ENCODE assay signal across 8 cellular contexts in genomic region chr16:72847187-72848044, GRCh38.
DNase-seq lines count a peak whose midpoint lies in the region; ATAC-seq, FAIRE-seq and TF ChIP-seq lines count a peak whose summit lies in the region.

No MANE protein-coding gene starts in this region.

- 52 to 78% (median 56%) methylated on average over 11 of the region's 11 CpGs for WGBS in psoas muscle, 3 donors

- FAIRE-seq in D721Med (lab: Jason Lieb, UNC) = no peak

- peak; percentile 61 for ATAC-seq in GM21390 (IDR thresholded peaks at IDR 0.05; ENCODE audit: unreplicated experiment)
- peak; percentile 83 for ATAC-seq in Panc1
- peak in 2 of 4 donors; percentile 37 to 40 for ATAC-seq in psoas muscle

- no peak overlapping the region for H2AFZ ChIP-seq in fibroblast of lung (ENCODE audit: low read length)

- H3K4me1 ChIP-seq in Panc1 (ENCODE audit: control insufficient read depth, insufficient read depth, low read length) (peaks cover 10% of the 10 kb centered on the region), fibroblast of lung (ENCODE audit: control insufficient read depth, extremely low read depth, insufficient read depth, low read length) (peaks cover 23% of the 10 kb centered on the region), psoas muscle (peaks cover 52% of the 10 kb centered on the region)

- no peak overlapping the region for H3K9ac ChIP-seq in fibroblast of lung (ENCODE audit: insufficient read depth, low read length)

- H3K9me3 ChIP-seq in Panc1 (ENCODE audit: control insufficient read depth, insufficient read depth, low read depth, low read length) (no peaks in the 10 kb centered on the region), fibroblast of lung (ENCODE audit: control insufficient read depth, insufficient read depth, low read depth, low read length) (no peaks in the 10 kb centered on the region), psoas muscle (no peaks in the 10 kb centered on the region)

- peaks cover 16% of the 10 kb centered on the region for H3K27me3 Mint-ChIP-seq in T-helper 2 cell treated with Interferon-gamma antibody and Interleukin-4, amounts not matched to agents 5 μg/mL and 100 μg/mL, for 36 hours (ENCODE audit: low read depth)

- H3K4me2 ChIP-seq in fibroblast of lung (ENCODE audit: extremely low read depth, insufficient read depth, low read length) = no peak overlapping the region

- H3K36me3 ChIP-seq in Panc1 (ENCODE audit: control insufficient read depth, insufficient read depth, low read length) (no peaks in the 10 kb centered on the region), fibroblast of lung (ENCODE audit: control insufficient read depth, insufficient read depth, low read length) (no peaks in the 10 kb centered on the region), psoas muscle (ENCODE audit: insufficient read depth in 1 of 2, low read depth in 1 of 2) (no peaks in the 10 kb centered on the region)

- H3K27ac ChIP-seq in Panc1 (ENCODE audit: low read length) = no peak overlapping the region
- H3K27ac ChIP-seq in fibroblast of lung (ENCODE audit: insufficient read depth, low read length) = peak overlapping the region; percentile 60
- peak overlapping the region; percentile 73 for H3K27ac ChIP-seq in psoas muscle

- no peaks in the 10 kb centered on the region for H3K27me3 ChIP-seq in Panc1 (ENCODE audit: control insufficient read depth, insufficient read depth, low read length)
- H3K27me3 ChIP-seq in fibroblast of lung (ENCODE audit: control insufficient read depth, insufficient read depth, low read length) = no peaks in the 10 kb centered on the region
- no peaks in the 10 kb centered on the region for H3K27me3 ChIP-seq in psoas muscle (ENCODE audit: insufficient read depth in 3 of 3, low read length in 2 of 3)

- DNase-seq in D721Med (ENCODE audit: insufficient read length, low spot score) (no peak), Panc1 (ENCODE audit: low read depth, low spot score) (no peak), fibroblast of lung (ENCODE audit: low read depth in 2 of 2) (peak in 1 of 2 donors; percentile 42), psoas muscle (no peak), NK-92 (lab: John Stamatoyannopoulos, UW; ENCODE audit: unreplicated experiment) (no peak), AG08396 (ENCODE audit: low spot score) (no peak)
- DNase-seq in T-helper 2 cell treated with Interferon-gamma antibody and Interleukin-4, amounts not matched to agents 5 μg/mL and 100 μg/mL, for 36 hours (ENCODE audit: low spot score) = no peak

- H3K36me3 Mint-ChIP-seq in T-helper 2 cell treated with Interferon-gamma antibody and Interleukin-4, amounts not matched to agents 5 μg/mL and 100 μg/mL, for 36 hours (ENCODE audit: low read depth) = no peaks in the 10 kb centered on the region

- intact Hi-C loops in Panc1 (cut with micrococcal nuclease; ENCODE audit: unreplicated experiment) = no loop called here
- intact Hi-C loops in psoas muscle (cut with DNase I) = loop anchor here (10.0 kb wide), 2 partner anchors 63 to 197 kb away; partner anchors contain the start of gene ZFHX3 (in 1 of the 2)

- peaks cover 37% of the 10 kb centered on the region for H3K4me1 Mint-ChIP-seq in T-helper 2 cell treated with Interferon-gamma antibody and Interleukin-4, amounts not matched to agents 5 μg/mL and 100 μg/mL, for 36 hours (ENCODE audit: low read depth)

- in situ Hi-C loops in Panc1 (cut with HindIII; ENCODE audit: low pct_unique_long_range_greater_than_20kb, low sequenced_read_pairs) = no loop called here

- peaks cover 4% of the 10 kb centered on the region for H3K79me2 ChIP-seq in fibroblast of lung (ENCODE audit: control insufficient read depth, insufficient read depth, low read length)

- H3K4me3 ChIP-seq in Panc1 (ENCODE audit: low read depth in 2 of 2, low read length in 2 of 2) (no peak overlapping the region), fibroblast of lung (replicated peaks in 1 of 4; ENCODE audit: control extremely low read depth in 1 of 4, insufficient read depth in 1 of 4, low read depth in 3 of 4, low read length in 4 of 4) (no peak overlapping the region), psoas muscle (no peak overlapping the region)

- H3K4me3 Mint-ChIP-seq in T-helper 2 cell treated with Interferon-gamma antibody and Interleukin-4, amounts not matched to agents 5 μg/mL and 100 μg/mL, for 36 hours = no peak overlapping the region

- H3K27ac Mint-ChIP-seq in T-helper 2 cell treated with Interferon-gamma antibody and Interleukin-4, amounts not matched to agents 5 μg/mL and 100 μg/mL, for 36 hours = no peak overlapping the region

- POLR2A ChIA-PET in Panc1 (lab: Charles Lee) = interaction anchor here (0.6 kb wide), 1 partner anchor 1355 kb away, joined by 4 read pairs; no protein-coding TSS in a partner anchor

- H4K20me1 ChIP-seq in fibroblast of lung (ENCODE audit: control insufficient read depth, extremely low read depth, insufficient read depth, low read length) = no peaks in the 10 kb centered on the region

- CTCF ChIA-PET in Panc1 (lab: Charles Lee) = interaction anchor here (0.6 kb wide), 1 partner anchor 10 kb away, joined by 3 read pairs; no protein-coding TSS in a partner anchor

- BruUV-seq in Panc1 (replicated peaks; lab: Mats Ljungman, UMichigan) = no TSS peak

- peak; percentile 62 for TF ChIP-seq CTCF in D721Med (IDR thresholded peaks at IDR 0.05; ENCODE audit: insufficient read depth, missing control alignments)
- TF ChIP-seq CTCF in Panc1 (IDR thresholded peaks at IDR 0.05) = peak; percentile 60
- TF ChIP-seq CTCF in fibroblast of lung (conservative IDR thresholded peaks at IDR 0.05 in 1 of 2, IDR thresholded peaks at IDR 0.05 in 1 of 2; ENCODE audit: low read depth in 1 of 2, low read length in 2 of 2) = peak; percentile 21 to 54
- TF ChIP-seq CTCF in psoas muscle (IDR thresholded peaks at IDR 0.05) = peak; percentile 40

- no peaks in the 10 kb centered on the region for H3K9me3 Mint-ChIP-seq in T-helper 2 cell treated with Interferon-gamma antibody and Interleukin-4, amounts not matched to agents 5 μg/mL and 100 μg/mL, for 36 hours
